In genomic region chr1:226568077-226568831, GRCh38 we compare ENCODE assay signal across 11 cellular contexts.
DNase-seq lines count a peak whose midpoint lies in the region; ATAC-seq and TF ChIP-seq lines count a peak whose summit lies in the region.
"Had no signal": no experiment of that assay in that cellular context is flagged by ENCODE, and none has a peak within 500 bp of the region (broad histone marks: within the 10 kb centered on the region; RNA-seq: fewer than 3 reads in every experiment).

No MANE protein-coding gene starts in this region.

- no peaks in the 10 kb centered on the region for H3K9me3 ChIP-seq in tibial artery
- H3K9me3 ChIP-seq: BLaER1, MG63 had no signal

- peak overlapping the region; percentile 54 to 70 for H3K27ac ChIP-seq in tibial artery
- H3K27ac ChIP-seq: BLaER1 had no signal

- H3K27me3 ChIP-seq in tibial artery: no peaks in the 10 kb centered on the region
- H3K27me3 ChIP-seq: BLaER1 had no signal

- H3K36me3 ChIP-seq in tibial artery: no peaks in the 10 kb centered on the region
- H3K36me3 ChIP-seq: BLaER1, MG63 had no signal

- intact Hi-C loops in tibial artery (cut with DNase I; ENCODE audit: low total_unique reads): no loop called here

- ATAC-seq in HG03097 (IDR thresholded peaks at IDR 0.05; ENCODE audit: low FRiP score, unreplicated experiment): no peak

- H3K4me1 ChIP-seq in tibial artery: peaks cover 0 to 38% (median 31%) of the 10 kb centered on the region in 4 donors

- DNase-seq in NCI-H1694 treated with DMSO at 0.1 percent for 48 hours (lab: John Stamatoyannopoulos, UW) (peak; percentile 15), NCI-H1694 (lab: John Stamatoyannopoulos, UW) (no peak), astrocyte of the spinal cord (ENCODE audit: low read depth, low spot score) (no peak), iPS DF 19.7 (ENCODE audit: low read depth, low spot score) (peak; percentile 33), tibial artery (peak in 1 of 2 donors; percentile 77), NCI-H1105 treated with DMSO at 0.1 percent for 48 hours (lab: John Stamatoyannopoulos, UW) (no peak), NCI-H187 treated with DMSO at 0.1 percent for 48 hours (lab: John Stamatoyannopoulos, UW) (no peak)
- DNase-seq: activated B cell treated with CpG ODN at 0.5 μM for 24 hours, MG63 had no signal

- in situ Hi-C loops in astrocyte of the spinal cord (cut with HindIII; ENCODE audit: low sequenced_read_pairs): no loop called here

- H3K4me3 ChIP-seq in astrocyte of the spinal cord (ENCODE audit: low read depth, low read length) (no peak overlapping the region), tibial artery (no peak overlapping the region)
- H3K4me3 ChIP-seq: BLaER1, MG63 had no signal

- peak; percentile 25 for TF ChIP-seq CTCF in astrocyte of the spinal cord (IDR thresholded peaks at IDR 0.05; ENCODE audit: low read depth, low read length)
- peak; percentile 31 to 49 for TF ChIP-seq CTCF in tibial artery (IDR thresholded peaks at IDR 0.05)

Comparison
In these comparisons a context has a peak if more than half of its experiments do, and no peak if none do; other contexts are left out.
1. DNase-seq: peak in NCI-H1694 treated with DMSO at 0.1 percent for 48 hours (single experiment) and iPS DF 19.7 (single experiment); none in NCI-H1694 (single experiment), astrocyte of the spinal cord (single experiment), NCI-H1105 treated with DMSO at 0.1 percent for 48 hours (single experiment) and NCI-H187 treated with DMSO at 0.1 percent for 48 hours (single experiment).